Comparison of ENCODE assay signal across 9 cellular contexts in the genomic region with DNA sequence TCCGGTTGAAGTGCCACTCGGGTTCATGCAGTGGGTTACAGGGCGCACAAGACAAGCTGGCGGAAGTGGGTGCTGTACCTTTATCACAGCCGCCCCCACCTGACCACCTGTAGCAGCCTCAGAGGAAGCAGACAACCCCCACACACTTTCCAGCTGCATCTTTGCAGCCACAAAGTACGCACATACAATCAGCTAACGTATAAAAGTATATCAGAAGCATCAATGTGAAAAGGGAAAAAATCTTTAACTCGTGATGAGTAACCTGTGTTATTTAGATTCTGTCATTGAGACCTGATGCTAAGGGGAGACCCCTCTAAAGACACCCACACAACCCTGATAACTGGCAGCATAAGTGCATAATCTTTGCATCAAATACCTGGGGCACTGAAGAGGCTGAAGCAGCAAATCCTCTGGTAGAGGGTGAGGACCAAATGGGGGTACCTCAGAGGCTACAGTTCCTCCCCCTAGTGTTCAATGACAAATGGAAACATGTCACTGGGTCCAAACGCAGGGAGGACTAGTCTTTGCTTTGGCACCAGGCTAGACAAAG. TPM values are rescaled to one million over a fixed set of nuclear protein-coding genes. Genes with fewer than 3 reads are reported as not detected.
DNase-seq lines count a peak whose midpoint lies in the region; ATAC-seq, FAIRE-seq and TF ChIP-seq lines count a peak whose summit lies in the region.
"Had no signal": no experiment of that assay in that cellular context is flagged by ENCODE, and none has a peak within 500 bp of the region (broad histone marks: within the 10 kb centered on the region; RNA-seq: fewer than 3 reads in every experiment).

No MANE protein-coding gene starts in this region.

- H3K9me3 ChIP-seq in endothelial cell of umbilical vein (replicated peaks; ENCODE audit: control insufficient read depth, insufficient read depth, low read length), result no peaks in the 10 kb centered on the region
- H3K9me3 ChIP-seq in tibial nerve, result peaks cover 0 to 11% (median 0%) of the 10 kb centered on the region in 4 donors
- H3K9me3 ChIP-seq in right atrium auricular region, result peaks cover 0 to 4% of the 10 kb centered on the region in 2 donors

- no peaks in the 10 kb centered on the region for H3K27me3 ChIP-seq in GM23338 (ENCODE audit: insufficient read depth)
- peaks cover 0 to 9% of the 10 kb centered on the region in 2 experiments for H3K27me3 ChIP-seq in endothelial cell of umbilical vein (ENCODE audit: control insufficient read depth in 2 of 2, insufficient read depth in 2 of 2, low read length in 2 of 2)
- H3K27me3 ChIP-seq in tibial nerve, result no peaks in the 10 kb centered on the region
- H3K27me3 ChIP-seq in right atrium auricular region, result no peaks in the 10 kb centered on the region

- no peaks in the 10 kb centered on the region for H3K36me3 ChIP-seq in GM23338 (ENCODE audit: insufficient read depth)
- no peaks in the 10 kb centered on the region for H3K36me3 ChIP-seq in endothelial cell of umbilical vein (ENCODE audit: control insufficient read depth in 2 of 2, extremely low read depth in 1 of 2, insufficient read depth in 2 of 2, low read length in 2 of 2)
- H3K36me3 ChIP-seq in tibial nerve, result peaks cover 0 to 27% (median 0%) of the 10 kb centered on the region in 3 donors
- H3K36me3 ChIP-seq in right atrium auricular region, result no peaks in the 10 kb centered on the region

- FAIRE-seq in endothelial cell of umbilical vein (lab: Jason Lieb, UNC), result peak; percentile 58

- no peaks in the 10 kb centered on the region for H4K20me1 ChIP-seq in GM23338 (replicated peaks; ENCODE audit: insufficient read depth)
- no peaks in the 10 kb centered on the region for H4K20me1 ChIP-seq in endothelial cell of umbilical vein (replicated peaks; ENCODE audit: control insufficient read depth, extremely low read depth, insufficient read depth, low read length)

- intact Hi-C loops in endothelial cell of umbilical vein (cut with micrococcal nuclease), result no loop called here

- WGBS in tibial nerve, 2 donors, result 81 to 84% methylated on average over 9 of the region's 9 CpGs

- H3K9me2 ChIP-seq in GM23338 (ENCODE audit: insufficient read depth), result no peaks in the 10 kb centered on the region; the same call in 1 of the 2 replicates

- H3K4me1 ChIP-seq in GM23338 (ENCODE audit: insufficient read depth), result no peaks in the 10 kb centered on the region
- H3K4me1 ChIP-seq in endothelial cell of umbilical vein (ENCODE audit: control insufficient read depth, extremely low read depth, insufficient read depth, low read length), result no peaks in the 10 kb centered on the region
- peaks cover 0 to 9% (median 0%) of the 10 kb centered on the region in 4 donors for H3K4me1 ChIP-seq in tibial nerve
- H3K4me1 ChIP-seq in right atrium auricular region, result no peaks in the 10 kb centered on the region

- H3K4me3 ChIP-seq in GM23338 (no peak overlapping the region), endothelial cell of umbilical vein (replicated peaks in 1 of 3; ENCODE audit: insufficient read depth in 1 of 3, low read depth in 1 of 3, low read length in 3 of 3) (no peak overlapping the region), tibial nerve (no peak overlapping the region), right atrium auricular region (no peak overlapping the region)

- TF ChIP-seq CTCF in GM23338 (conservative IDR thresholded peaks at IDR 0.05; ENCODE audit: low read depth in 2 of 2) (peak; percentile 46 to 59), endothelial cell of umbilical vein (IDR thresholded peaks at IDR 0.05; ENCODE audit: extremely low read depth in 1 of 2, insufficient read depth in 1 of 2, low read depth in 1 of 2, low read length in 2 of 2) (no peak), tibial nerve (IDR thresholded peaks at IDR 0.05) (no peak), right atrium auricular region (IDR thresholded peaks at IDR 0.05) (no peak)

- no TSS peak for BruUV-seq in endothelial cell of umbilical vein (replicated peaks; lab: Mats Ljungman, UMichigan)

- TF ChIP-seq EP300 in tibial nerve (IDR thresholded peaks at IDR 0.05), result no peak

- no peaks in the 10 kb centered on the region for H3F3A ChIP-seq in GM23338 (replicated peaks; ENCODE audit: low read depth)

- no peaks in the 10 kb centered on the region for H3K9me3 Mint-ChIP-seq in GM23338

- TF ChIP-seq POLR2A in endothelial cell of umbilical vein (IDR thresholded peaks at IDR 0.05; ENCODE audit: low read depth, low read length) (no peak), tibial nerve (IDR thresholded peaks at IDR 0.05) (no peak)

- H3K9ac ChIP-seq in endothelial cell of umbilical vein (replicated peaks; ENCODE audit: extremely low read depth, insufficient read depth, low read length), result no peak overlapping the region

- ATAC-seq in GM23338 (peak; percentile 82), HG03571 (IDR thresholded peaks at IDR 0.05; ENCODE audit: unreplicated experiment) (no peak)

- H3K27ac ChIP-seq in GM23338 (ENCODE audit: low read depth) (no peak overlapping the region), endothelial cell of umbilical vein (ENCODE audit: insufficient read depth, low read depth, low read length) (no peak overlapping the region), tibial nerve (peak overlapping the region in 1 of 4 donors; percentile 58), right atrium auricular region (no peak overlapping the region)

- POLR2A ChIA-PET in endothelial cell of umbilical vein (lab: Charles Lee), result no interaction called here

- H3K27me3 Mint-ChIP-seq in GM23338 (ENCODE audit: insufficient read depth, low read depth, poor library complexity), result peaks cover 3% of the 10 kb centered on the region

- H2AFZ ChIP-seq in GM23338, result no peak overlapping the region
- H2AFZ ChIP-seq in endothelial cell of umbilical vein (ENCODE audit: low read depth, low read length), result no peak overlapping the region

- no peak overlapping the region for H3K4me2 ChIP-seq in GM23338
- no peak overlapping the region for H3K4me2 ChIP-seq in endothelial cell of umbilical vein (ENCODE audit: insufficient read depth, low read length)

- DNase-seq in GM23338 (ENCODE audit: low spot score), result peak; percentile 61
- DNase-seq in activated CD4-positive, alpha-beta T cell treated with anti-CD3 and anti-CD28 coated beads, Interleukin-2, amount 50 U/mL, for 4 hours, result peak; percentile 87 to 92
- DNase-seq in endothelial cell of umbilical vein (ENCODE audit: low read depth, low spot score), result no peak
- peak; percentile 52 for DNase-seq in stimulated activated CD8-positive, alpha-beta memory T cell treated with anti-CD3 and anti-CD28 coated beads, Interleukin-15, amount 100 ng/mL, for 24 hours (ENCODE audit: low read depth)
- DNase-seq in tibial nerve (ENCODE audit: low spot score in 2 of 2), result no peak
- DNase-seq in NCI-H2171 (lab: John Stamatoyannopoulos, UW), result no peak
- DNase-seq in right atrium auricular region (ENCODE audit: low spot score), result no peak

- dilution Hi-C loops in endothelial cell of umbilical vein (cut with MboI; ENCODE audit: extremely low pct_ligation_motif_present, low sequenced_read_pairs), result no loop called here

- peaks cover 7% of the 10 kb centered on the region; the same call in 1 of the 3 replicates for H3K36me3 Mint-ChIP-seq in GM23338 (ENCODE audit: low read depth)

- H3K79me2 ChIP-seq in GM23338 (replicated peaks; ENCODE audit: insufficient read depth) (no peaks in the 10 kb centered on the region), endothelial cell of umbilical vein (ENCODE audit: control insufficient read depth, insufficient read depth, low read length) (no peaks in the 10 kb centered on the region)

- no peak overlapping the region for H3K27ac Mint-ChIP-seq in GM23338

- H3K4me3 Mint-ChIP-seq in GM23338, result no peak overlapping the region
- H3K4me3 Mint-ChIP-seq: nephron had no signal

- H3K9me1 ChIP-seq in endothelial cell of umbilical vein (replicated peaks; ENCODE audit: control insufficient read depth, extremely low read depth, insufficient read depth, low read length), result no peaks in the 10 kb centered on the region

- no peaks in the 10 kb centered on the region; the same call in 1 of the 3 replicates for H3K4me1 Mint-ChIP-seq in GM23338

- CTCF ChIA-PET in endothelial cell of umbilical vein (lab: Charles Lee), result interaction anchor here (1.1 kb wide), 1 partner anchor 10 kb away, joined by 4 read pairs; no protein-coding TSS in a partner anchor

TF ChIP-seq in GM23338, 12 proteins besides CTCF, POLR2A, EP300 and RAD21:
- TF ChIP-seq STAT1 (IDR thresholded peaks at IDR 0.05; ENCODE audit: unreplicated experiment), result no peak

TF ChIP-seq in endothelial cell of umbilical vein, 7 proteins besides CTCF, POLR2A, EP300 and RAD21:
- TF ChIP-seq MYC (IDR thresholded peaks at IDR 0.05; ENCODE audit: low read depth, low read length) (no peak), POLR2AphosphoS5 (IDR thresholded peaks at IDR 0.05; ENCODE audit: insufficient read depth, low read depth, low read length) (no peak)
- TF ChIP-seq, protein P1, sequence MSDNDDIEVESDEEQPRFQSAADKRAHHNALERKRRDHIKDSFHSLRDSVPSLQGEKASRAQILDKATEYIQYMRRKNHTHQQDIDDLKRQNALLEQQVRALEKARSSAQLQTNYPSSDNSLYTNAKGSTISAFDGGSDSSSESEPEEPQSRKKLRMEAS (IDR thresholded peaks at IDR 0.05; ENCODE audit: insufficient read depth, insufficient read length), result no peak
TF ChIP-seq in endothelial cell of umbilical vein: peak in this region for 0.

RNA-seq across cellular contexts. Expression of gene BACH2, which starts 22.1 kb away (rescaled TPM):
- total RNA-seq in GM23338 (2014; rRNA removed; shearing (Covaris generic)), result 3.3 and 5.7 TPM in 2 replicates
- polyA plus RNA-seq in GM23338 (2016; fragmentation: Nextera tagmentation; extraction: Ambion mirVana) (1.3 and 1.6 TPM in 2 replicates), endothelial cell of umbilical vein (1.1 and 1.7 TPM in 2 replicates)
- total RNA-seq in endothelial cell of umbilical vein (5.6 and 5.9 TPM in 2 replicates), tibial nerve (10 to 100 TPM in 2 of 4 donors, 1 to 10 TPM in 2; 4.4 to 11.1 (median 8.4) TPM), right atrium auricular region (1 to 10 TPM in 1 of 2 donors, under 1 TPM in 1; 0.82 to 2.2 TPM)
- polyA plus RNA-seq in endothelial cell of umbilical vein (2011; cell fraction: cytosol; rRNA removed), result 1.4 and 1.8 TPM in 2 replicates
- polyA plus RNA-seq in endothelial cell of umbilical vein (2011; cell fraction: nucleus; rRNA removed), result 2.2 and 3.3 TPM in 2 replicates
- 1.2 and 1.7 TPM in 2 replicates for polyA plus RNA-seq in endothelial cell of umbilical vein (2012)
- polyA minus RNA-seq in endothelial cell of umbilical vein, result 6.1 and 7.1 TPM in 2 replicates
- polyA minus RNA-seq in endothelial cell of umbilical vein (2011; cell fraction: cytosol; rRNA and poly(A)+ RNA removed), result not detected
- polyA minus RNA-seq in endothelial cell of umbilical vein (2011; cell fraction: nucleus; rRNA and poly(A)+ RNA removed), result 14.6 and 14.7 TPM in 2 replicates

Comparison
In these comparisons a context has a peak if more than half of its experiments do, and no peak if none do; other contexts are left out.
1. DNase-seq: peak in GM23338 (single experiment), activated CD4-positive, alpha-beta T cell treated with anti-CD3 and anti-CD28 coated beads, Interleukin-2, amount 50 U/mL, for 4 hours (2 of 2) and stimulated activated CD8-positive, alpha-beta memory T cell treated with anti-CD3 and anti-CD28 coated beads, Interleukin-15, amount 100 ng/mL, for 24 hours (single experiment); none in endothelial cell of umbilical vein (single experiment), tibial nerve (0 of 2), NCI-H2171 (single experiment) and right atrium auricular region (single experiment).
2. CTCF ChIP-seq: peak in GM23338 (2 of 2); none in endothelial cell of umbilical vein (0 of 2), tibial nerve (0 of 5) and right atrium auricular region (0 of 2).